Comparison of ENCODE assay signal across 20 cellular contexts in the genomic region with DNA sequence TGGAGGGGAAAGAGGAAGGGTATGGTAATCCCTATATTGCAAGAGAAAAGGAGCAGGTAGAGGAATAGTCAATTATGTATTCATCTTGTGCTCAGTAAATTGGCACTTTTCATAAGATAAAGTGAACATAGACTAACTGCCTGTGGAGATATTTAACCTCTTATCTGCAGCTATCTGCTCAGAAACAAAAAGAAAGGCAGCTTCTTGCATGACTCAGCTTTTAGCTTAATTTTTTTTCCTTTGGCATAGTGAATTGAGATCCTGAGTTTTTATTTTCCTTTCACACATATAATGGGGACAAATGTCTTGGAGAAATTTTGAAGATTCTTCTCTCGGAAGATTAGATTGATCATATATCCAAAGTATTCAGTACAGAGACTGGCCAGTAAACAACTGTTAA.
"Had no signal": no experiment of that assay in that cellular context is flagged by ENCODE, and none has a peak within 500 bp of the region (broad histone marks: within the 10 kb centered on the region; RNA-seq: fewer than 3 reads in every experiment).

No MANE protein-coding gene starts in this region.

- H3K4me1 Mint-ChIP-seq: activated CD4-positive, alpha-beta memory T cell treated with anti-CD3 and anti-CD28 coated beads, Interleukin-2, amount 10 ng/mL, durations not matched to agents 7 days and 5 days; memory B cell; natural killer cell; stimulated activated memory B cell treated with anti-CD40 and anti-IgM and Interleukin-4, amounts not matched to agents 10 μg/mL and 1 μg/mL and 100 μg/mL, for 72 hours had no signal

- H3K4me1 ChIP-seq: colonic mucosa, parathyroid adenoma had no signal

- H3K9me3 Mint-ChIP-seq: activated CD4-positive, alpha-beta memory T cell treated with anti-CD3 and anti-CD28 coated beads, Interleukin-2, amount 10 ng/mL, durations not matched to agents 7 days and 5 days; activated T-cell treated with anti-CD3 and anti-CD28 coated beads, Interleukin-2, amount 50 U/mL, for 24 hours; memory B cell; natural killer cell; stimulated activated memory B cell treated with anti-CD40 and anti-IgM and Interleukin-4, amounts not matched to agents 10 μg/mL and 1 μg/mL and 100 μg/mL, for 72 hours had no signal

- H3K36me3 ChIP-seq: adrenal gland, colonic mucosa, neutrophil had no signal

- DNase-seq: activated CD4-positive, alpha-beta memory T cell treated with anti-CD3 and anti-CD28 coated beads, Interleukin-2, amount 10 ng/mL, durations not matched to agents 7 days and 5 days; activated effector memory CD4-positive, alpha-beta T cell treated with Interleukin-2 at 50 U/mL for 16 hours; activated naive CD4-positive, alpha-beta T cell treated with anti-CD3 and anti-CD28 coated beads, Interleukin-2, amount 50 U/mL, for 16 hours; activated T-cell treated with anti-CD3 and anti-CD28 coated beads, Interleukin-2, amount 50 U/mL, for 24 hours; adrenal gland; colonic mucosa; foreskin fibroblast; hypothalamus; kidney glomerular epithelial cell; left ventricle myocardium superior; natural killer cell; retina; stimulated activated CD4-positive, alpha-beta T cell treated with anti-CD3 and anti-CD28 coated beads, Interleukin-2, amount 100 ng/mL, for 48 hours; T-helper 9 cell had no signal

- H3K4me3 ChIP-seq: adrenal gland, colonic mucosa had no signal

- H3K27me3 ChIP-seq: adrenal gland, colonic mucosa, neutrophil had no signal

- H3K4me3 Mint-ChIP-seq: activated CD4-positive, alpha-beta memory T cell treated with anti-CD3 and anti-CD28 coated beads, Interleukin-2, amount 10 ng/mL, durations not matched to agents 7 days and 5 days; activated T-cell treated with anti-CD3 and anti-CD28 coated beads, Interleukin-2, amount 50 U/mL, for 24 hours; memory B cell; natural killer cell; stimulated activated memory B cell treated with anti-CD40 and anti-IgM and Interleukin-4, amounts not matched to agents 10 μg/mL and 1 μg/mL and 100 μg/mL, for 72 hours had no signal

- H3K9me3 ChIP-seq: adrenal gland, colonic mucosa, neutrophil had no signal

- H3K27ac Mint-ChIP-seq: activated CD4-positive, alpha-beta memory T cell treated with anti-CD3 and anti-CD28 coated beads, Interleukin-2, amount 10 ng/mL, durations not matched to agents 7 days and 5 days; activated T-cell treated with anti-CD3 and anti-CD28 coated beads, Interleukin-2, amount 50 U/mL, for 24 hours; memory B cell; natural killer cell; stimulated activated memory B cell treated with anti-CD40 and anti-IgM and Interleukin-4, amounts not matched to agents 10 μg/mL and 1 μg/mL and 100 μg/mL, for 72 hours had no signal

- H3K27me3 Mint-ChIP-seq: memory B cell; stimulated activated memory B cell treated with anti-CD40 and anti-IgM and Interleukin-4, amounts not matched to agents 10 μg/mL and 1 μg/mL and 100 μg/mL, for 72 hours had no signal

- H3K27ac ChIP-seq: adrenal gland, colonic mucosa, neutrophil, parathyroid adenoma, VCaP had no signal

- H3K9ac ChIP-seq: parathyroid adenoma had no signal

- FAIRE-seq: urothelium cell line had no signal

- H3K36me3 Mint-ChIP-seq: memory B cell; natural killer cell; stimulated activated memory B cell treated with anti-CD40 and anti-IgM and Interleukin-4, amounts not matched to agents 10 μg/mL and 1 μg/mL and 100 μg/mL, for 72 hours had no signal

- ATAC-seq: left ventricle myocardium superior; natural killer cell; stimulated activated memory B cell treated with anti-CD40 and anti-IgM and Interleukin-4, amounts not matched to agents 10 μg/mL and 1 μg/mL and 100 μg/mL, for 72 hours had no signal
